ENCODE assay signal across 26 cellular contexts in the genomic region with DNA sequence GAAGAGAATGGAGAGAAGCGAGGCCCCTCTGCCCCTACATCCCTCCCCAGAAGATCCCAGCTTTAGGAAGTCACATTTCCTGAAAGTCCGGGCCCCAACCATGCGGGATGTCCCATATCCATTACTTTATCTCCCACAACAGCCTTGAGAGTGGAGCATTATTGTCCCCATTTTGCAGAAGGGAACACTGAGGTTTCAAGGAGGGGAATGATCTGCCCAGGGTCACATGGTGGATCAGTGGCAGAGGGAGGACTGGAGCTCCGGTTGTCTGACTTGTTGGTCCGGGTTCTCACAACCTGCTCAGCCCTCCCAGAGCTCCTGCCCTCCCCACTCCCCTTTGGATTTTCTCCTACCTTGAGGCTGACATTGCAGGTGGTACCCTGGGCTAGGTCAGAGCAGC.
DNase-seq lines count a peak whose midpoint lies in the region; ATAC-seq and TF ChIP-seq lines count a peak whose summit lies in the region.
"Had no signal": no experiment of that assay in that cellular context is flagged by ENCODE, and none has a peak within 500 bp of the region (broad histone marks: within the 10 kb centered on the region; RNA-seq: fewer than 3 reads in every experiment).

No MANE protein-coding gene starts in this region.

- H3K9me3 Mint-ChIP-seq in activated naive CD4-positive, alpha-beta T cell treated with anti-CD3 and anti-CD28 coated beads, Interleukin-2, amount 50 U/mL, for 24 hours: no peaks in the 10 kb centered on the region
- no peaks in the 10 kb centered on the region for H3K9me3 Mint-ChIP-seq in stimulated activated effector memory CD8-positive, alpha-beta T cell treated with anti-CD3 and anti-CD28 coated beads, Interleukin-12 subunit alpha, Interleukin-12 subunit beta, amount 100 ng/mL, for 72 hours
- H3K9me3 Mint-ChIP-seq: activated CD4-positive, alpha-beta memory T cell treated with anti-CD3 and anti-CD28 coated beads for 36 hours; activated naive CD4-positive, alpha-beta T cell treated with anti-CD3 and anti-CD28 coated beads, Interleukin-2, amount 10 ng/mL, durations not matched to agents 7 days and 5 days; activated T-helper 1 cell treated with anti-CD3 and anti-CD28 coated beads, Interleukin-12 subunit alpha, Interleukin-12 subunit beta, Interleukin-2, Interleukin-4 antibody, amounts not matched to agents 30 ng/mL and 10 ng/mL and 1 ng/mL, durations not matched to agents 14 hours and 24 hours and 36 hours; IgD-negative memory B cell; T-cell had no signal

- H3K27ac Mint-ChIP-seq in activated naive CD4-positive, alpha-beta T cell treated with anti-CD3 and anti-CD28 coated beads, Interleukin-2, amount 50 U/mL, for 24 hours: peak overlapping the region; percentile 87
- peak overlapping the region; percentile 79 for H3K27ac Mint-ChIP-seq in stimulated activated effector memory CD8-positive, alpha-beta T cell treated with anti-CD3 and anti-CD28 coated beads, Interleukin-12 subunit alpha, Interleukin-12 subunit beta, amount 100 ng/mL, for 72 hours
- H3K27ac Mint-ChIP-seq: activated CD4-positive, alpha-beta memory T cell treated with anti-CD3 and anti-CD28 coated beads for 36 hours; activated naive CD4-positive, alpha-beta T cell treated with anti-CD3 and anti-CD28 coated beads, Interleukin-2, amount 10 ng/mL, durations not matched to agents 7 days and 5 days; activated T-helper 1 cell treated with anti-CD3 and anti-CD28 coated beads, Interleukin-12 subunit alpha, Interleukin-12 subunit beta, Interleukin-2, Interleukin-4 antibody, amounts not matched to agents 30 ng/mL and 10 ng/mL and 1 ng/mL, durations not matched to agents 14 hours and 24 hours and 36 hours; IgD-negative memory B cell had no signal

- H3K4me1 Mint-ChIP-seq in activated naive CD4-positive, alpha-beta T cell treated with anti-CD3 and anti-CD28 coated beads, Interleukin-2, amount 50 U/mL, for 24 hours: peaks cover 19% of the 10 kb centered on the region
- H3K4me1 Mint-ChIP-seq in stimulated activated effector memory CD8-positive, alpha-beta T cell treated with anti-CD3 and anti-CD28 coated beads, Interleukin-12 subunit alpha, Interleukin-12 subunit beta, amount 100 ng/mL, for 72 hours: peaks cover 39% of the 10 kb centered on the region

- H3K36me3 Mint-ChIP-seq in activated naive CD4-positive, alpha-beta T cell treated with anti-CD3 and anti-CD28 coated beads, Interleukin-2, amount 50 U/mL, for 24 hours: no peaks in the 10 kb centered on the region
- no peaks in the 10 kb centered on the region for H3K36me3 Mint-ChIP-seq in stimulated activated effector memory CD8-positive, alpha-beta T cell treated with anti-CD3 and anti-CD28 coated beads, Interleukin-12 subunit alpha, Interleukin-12 subunit beta, amount 100 ng/mL, for 72 hours
- H3K36me3 Mint-ChIP-seq: activated CD4-positive, alpha-beta memory T cell treated with anti-CD3 and anti-CD28 coated beads for 36 hours; activated naive CD4-positive, alpha-beta T cell treated with anti-CD3 and anti-CD28 coated beads, Interleukin-2, amount 10 ng/mL, durations not matched to agents 7 days and 5 days; IgD-negative memory B cell; T-cell had no signal

- no peak for ATAC-seq in stimulated activated effector memory CD8-positive, alpha-beta T cell treated with anti-CD3 and anti-CD28 coated beads, Interleukin-12 subunit alpha, Interleukin-12 subunit beta, amount 100 ng/mL, for 72 hours
- ATAC-seq: gastroesophageal sphincter, left lung, sciatic nerve, T-cell had no signal

- intact Hi-C loops in head of caudate nucleus (cut with DNase I): no loop called here

- no peak overlapping the region for H3K4me3 Mint-ChIP-seq in activated naive CD4-positive, alpha-beta T cell treated with anti-CD3 and anti-CD28 coated beads, Interleukin-2, amount 50 U/mL, for 24 hours
- H3K4me3 Mint-ChIP-seq in stimulated activated effector memory CD8-positive, alpha-beta T cell treated with anti-CD3 and anti-CD28 coated beads, Interleukin-12 subunit alpha, Interleukin-12 subunit beta, amount 100 ng/mL, for 72 hours: no peak overlapping the region
- H3K4me3 Mint-ChIP-seq: activated CD4-positive, alpha-beta memory T cell treated with anti-CD3 and anti-CD28 coated beads for 36 hours; activated naive CD4-positive, alpha-beta T cell treated with anti-CD3 and anti-CD28 coated beads, Interleukin-2, amount 10 ng/mL, durations not matched to agents 7 days and 5 days; activated T-helper 1 cell treated with anti-CD3 and anti-CD28 coated beads, Interleukin-12 subunit alpha, Interleukin-12 subunit beta, Interleukin-2, Interleukin-4 antibody, amounts not matched to agents 30 ng/mL and 10 ng/mL and 1 ng/mL, durations not matched to agents 14 hours and 24 hours and 36 hours; IgD-negative memory B cell; T-cell had no signal

- no peak for DNase-seq in activated naive CD4-positive, alpha-beta T cell treated with anti-CD3 and anti-CD28 coated beads, Interleukin-2, amount 50 U/mL, for 16 hours
- DNase-seq in epithelial cell of esophagus (ENCODE audit: low read depth) (peak; percentile 24), cerebellar nuclear complex (lab: John Stamatoyannopoulos, UW) (no peak), head of caudate nucleus (no peak)
- no peak for DNase-seq in stimulated activated effector memory CD8-positive, alpha-beta T cell treated with anti-CD3 and anti-CD28 coated beads, Interleukin-12 subunit alpha, Interleukin-12 subunit beta, amount 100 ng/mL, for 72 hours (ENCODE audit: low spot score in 2 of 2)
- DNase-seq: activated CD4-positive, alpha-beta memory T cell treated with anti-CD3 and anti-CD28 coated beads for 36 hours; activated CD8-positive, alpha-beta memory T cell treated with anti-CD3 and anti-CD28 coated beads, Interleukin-2, amount 50 U/mL, for 4 hours; activated naive CD4-positive, alpha-beta T cell treated with anti-CD3 and anti-CD28 coated beads, Interleukin-2, amount 10 ng/mL, durations not matched to agents 7 days and 5 days; anterior cingulate cortex; cortex of kidney; hypothalamus; left lung; mesenchymal stem cell; NCI-H1092 treated with DMSO at 0.1 percent for 48 hours; NCI-H187 treated with DMSO at 0.1 percent for 48 hours; NCI-H526; stimulated activated CD4-positive, alpha-beta T cell treated with anti-CD3 and anti-CD28 coated beads, Interleukin-4, amount 100 ng/mL, for 4 hours; stimulated activated naive CD4-positive, alpha-beta T cell; T-cell had no signal

- peaks cover 4% of the 10 kb centered on the region for H3K27me3 Mint-ChIP-seq in activated naive CD4-positive, alpha-beta T cell treated with anti-CD3 and anti-CD28 coated beads, Interleukin-2, amount 50 U/mL, for 24 hours

- no peak for TF ChIP-seq CTCF in epithelial cell of esophagus (IDR thresholded peaks at IDR 0.05; ENCODE audit: insufficient read depth, low read depth, low read length, missing control alignments)

- no peak overlapping the region for H3K4me3 ChIP-seq in epithelial cell of esophagus (ENCODE audit: low read length)
- H3K4me3 ChIP-seq: cardiac muscle cell, gastroesophageal sphincter, HAP-1, left lung had no signal
